7 cellular contexts compared by ENCODE assay signal in the genomic region with DNA sequence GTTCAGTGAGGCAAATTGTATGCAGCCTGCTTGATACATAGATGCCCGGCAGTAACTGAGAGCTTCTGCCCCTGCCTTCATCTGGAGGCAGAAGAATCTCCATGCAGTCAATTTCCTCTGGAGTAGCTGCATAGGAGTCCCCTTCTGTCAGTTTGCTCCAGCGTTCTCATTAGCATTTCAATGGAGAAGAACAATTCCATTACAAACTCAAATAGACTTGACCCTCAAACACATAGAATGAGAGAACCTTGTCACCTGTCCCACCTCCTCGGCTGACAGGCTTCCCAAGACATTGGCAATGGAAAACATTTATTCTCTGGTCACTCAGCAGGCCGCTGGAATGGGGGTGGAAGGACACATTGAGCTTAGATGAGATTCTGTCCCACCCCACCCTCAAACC.
"Had no signal": no experiment of that assay in that cellular context is flagged by ENCODE, and none has a peak within 500 bp of the region (broad histone marks: within the 10 kb centered on the region; RNA-seq: fewer than 3 reads in every experiment).

No MANE protein-coding gene starts in this region.

- H3K27ac ChIP-seq: GM23248, HL-60 had no signal

- H3K4me3 ChIP-seq: GM23248 had no signal

- H3K9me3 Mint-ChIP-seq: H9 had no signal

- H3K27ac Mint-ChIP-seq: IgD-negative memory B cell had no signal

- ATAC-seq: HepG2 had no signal

- H3K4me1 Mint-ChIP-seq: IgD-negative memory B cell had no signal

- H2AFZ ChIP-seq: GM23248 had no signal

- DNase-seq: GM23248, H9, HCEC 1CT, KBM-7 had no signal

- H3K9ac ChIP-seq: GM23248 had no signal

- H3K4me3 Mint-ChIP-seq: H9, IgD-negative memory B cell had no signal
